21 cellular contexts compared by ENCODE assay signal in the genomic region with DNA sequence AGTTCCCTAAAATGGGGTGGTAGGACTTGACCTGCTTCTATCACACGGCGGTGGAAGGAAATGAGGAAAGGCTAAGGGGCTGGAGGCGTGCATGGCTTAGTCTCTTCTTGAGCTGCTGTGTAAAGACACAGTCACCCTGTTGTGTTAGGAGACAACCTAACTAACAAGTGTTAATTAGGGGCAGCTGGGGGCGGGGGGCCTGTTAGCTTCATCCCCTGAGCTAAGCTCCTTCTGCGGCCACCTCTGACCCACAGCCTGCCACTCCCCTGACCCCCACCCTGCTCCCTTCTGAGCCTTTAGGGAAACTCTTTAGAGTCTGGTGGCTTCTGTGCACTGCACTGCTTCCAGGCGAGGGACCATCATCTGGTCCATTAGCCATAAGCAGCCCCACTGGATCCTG. TPM values are rescaled to one million over a fixed set of nuclear protein-coding genes. Genes with fewer than 3 reads are reported as not detected.
DNase-seq lines count a peak whose midpoint lies in the region; ATAC-seq and TF ChIP-seq lines count a peak whose summit lies in the region.
"Had no signal": no experiment of that assay in that cellular context is flagged by ENCODE, and none has a peak within 500 bp of the region (broad histone marks: within the 10 kb centered on the region; RNA-seq: fewer than 3 reads in every experiment).

No MANE protein-coding gene starts in this region.

- H3K27ac ChIP-seq in RWPE1 = peak overlapping the region; percentile 46

- no peak for ATAC-seq in HG03354 (IDR thresholded peaks at IDR 0.05; ENCODE audit: poor library complexity, severe bottlenecking, unreplicated experiment)
- ATAC-seq: CD8-positive, alpha-beta T cell had no signal

- no peak overlapping the region for H3K4me3 Mint-ChIP-seq in neural crest cell
- H3K4me3 Mint-ChIP-seq: CD8-positive, alpha-beta T cell had no signal

- H3K27me3 Mint-ChIP-seq in neural crest cell (ENCODE audit: low read depth) = no peaks in the 10 kb centered on the region

- CTCF ChIA-PET in RWPE1 (lab: Yijun Ruan, JAX) = no interaction called here

- peak overlapping the region; percentile 86 for H3K27ac Mint-ChIP-seq in neural crest cell (ENCODE audit: unreplicated experiment)
- H3K27ac Mint-ChIP-seq: CD8-positive, alpha-beta T cell had no signal

- H3K4me1 Mint-ChIP-seq in neural crest cell = peaks cover 11% of the 10 kb centered on the region

- DNase-seq in ELF-1 (ENCODE audit: low read depth, low spot score) (peak; percentile 46), RWPE1 (ENCODE audit: low spot score) (no peak), ecto neural progenitor cell (ENCODE audit: low spot score) (peak; percentile 63), neural crest cell (ENCODE audit: low read depth, low spot score) (no peak), NCI-H1436 (lab: John Stamatoyannopoulos, UW) (no peak), cerebellar cortex (ENCODE audit: low spot score) (no peak), DMS153 (lab: John Stamatoyannopoulos, UW) (no peak)
- DNase-seq: 8988T; AML-193; C1 segment of cervical spinal cord; CD8-positive, alpha-beta T cell; KBM-7; MM.1S; NCI-H1092; NCI-H2029 treated with DMSO at 0.1 percent for 48 hours; NCI-H2171; NCI-H524 treated with DMSO at 0.1 percent for 48 hours; OCI-M1; Right ventricle myocardium superior had no signal

- TF ChIP-seq CTCF in RWPE1 (conservative IDR thresholded peaks at IDR 0.05; ENCODE audit: low read depth) (no peak), neural crest cell (conservative IDR thresholded peaks at IDR 0.05) (no peak)

- POLR2A ChIA-PET in RWPE1 (lab: Yijun Ruan, JAX; ENCODE audit: low non-redundant PET) = no interaction called here

- H3K36me3 Mint-ChIP-seq in neural crest cell (ENCODE audit: low read depth) = no peaks in the 10 kb centered on the region
- H3K36me3 Mint-ChIP-seq: CD8-positive, alpha-beta T cell had no signal

- no peaks in the 10 kb centered on the region for H3K9me3 Mint-ChIP-seq in neural crest cell
- H3K9me3 Mint-ChIP-seq: CD8-positive, alpha-beta T cell had no signal

RNA-seq across cellular contexts. Expression of a gene that starts 28.0 kb away (rescaled TPM):
- not detected in 2 replicates for total RNA-seq in neural crest cell
- total RNA-seq: CD8-positive, alpha-beta T cell; H4; Right ventricle myocardium superior had no signal

Comparison
In these comparisons a context has a peak if more than half of its experiments do, and no peak if none do; other contexts are left out.
1. DNase-seq: peak in ELF-1 (single experiment) and ecto neural progenitor cell (single experiment); none in RWPE1 (single experiment), neural crest cell (single experiment), NCI-H1436 (single experiment), cerebellar cortex (single experiment) and DMS153 (single experiment).